1 cellular context compared by ENCODE assay signal in genomic region chr19:46943150-46943946, GRCh38.
TF ChIP-seq lines count a peak whose summit lies in the region.

No MANE protein-coding gene starts in this region.

TF ChIP-seq in HepG2, 621 proteins besides CTCF, POLR2A, EP300 and RAD21 (continued from another document):
- TF ChIP-seq GMEB2 (CRISPR knock-in tag; IDR thresholded peaks at IDR 0.05; ENCODE audit: low read depth) (no peak), ZC3H4 (CRISPR knock-in tag; IDR thresholded peaks at IDR 0.05; ENCODE audit: borderline replicate concordance) (no peak), MAFF (IDR thresholded peaks at IDR 0.05; ENCODE audit: low read depth, low read length) (no peak), MED8 (CRISPR knock-in tag; IDR thresholded peaks at IDR 0.05; ENCODE audit: insufficient replicate concordance) (no peak), ZFX (CRISPR knock-in tag; IDR thresholded peaks at IDR 0.05; ENCODE audit: low read depth) (peak; percentile 37; the same call in 1 of the 2 replicates), TGIF2 (CRISPR knock-in tag; IDR thresholded peaks at IDR 0.05) (peak; percentile 39; the same call in 1 of the 2 replicates), SOX6 (IDR thresholded peaks at IDR 0.05) (no peak), SOX6 (CRISPR knock-in tag; IDR thresholded peaks at IDR 0.05) (peak; percentile 72), JUND (CRISPR knock-in tag; IDR thresholded peaks at IDR 0.05) (no peak)
